ENCODE assay signal across 8 cellular contexts in genomic region chr4:109977854-109978501, GRCh38.
DNase-seq lines count a peak whose midpoint lies in the region; ATAC-seq and TF ChIP-seq lines count a peak whose summit lies in the region.

No MANE protein-coding gene starts in this region.

- peak; percentile 2 for DNase-seq in Daoy (ENCODE audit: low read depth)
- peak; percentile 11 for DNase-seq in MV-4-11 (lab: John Stamatoyannopoulos, UW)
- DNase-seq in right lobe of liver, result no peak
- DNase-seq in COLO668 (lab: John Stamatoyannopoulos, UW; ENCODE audit: unreplicated experiment), result no peak
- no peak for DNase-seq in aorta
- DNase-seq in stimulated activated CD4-positive, alpha-beta T cell treated with anti-CD3 and anti-CD28 coated beads, Interleukin-4, amount 100 ng/mL, for 4 hours, result no peak

- no peak overlapping the region for H3K4me3 Mint-ChIP-seq in brain

- no peak overlapping the region for H3K27ac Mint-ChIP-seq in brain

- H3K4me1 ChIP-seq in right lobe of liver, result no peaks in the 10 kb centered on the region
- no peaks in the 10 kb centered on the region for H3K4me1 ChIP-seq in aorta (ENCODE audit: control insufficient read depth in 1 of 2, insufficient read depth in 2 of 2, low read length in 2 of 2)

- no peaks in the 10 kb centered on the region for H3K36me3 Mint-ChIP-seq in brain

- H3K4me3 ChIP-seq in right lobe of liver (no peak overlapping the region), aorta (ENCODE audit: low read length in 2 of 2) (no peak overlapping the region)

- H3K4me1 Mint-ChIP-seq in brain, result no peaks in the 10 kb centered on the region

- no peak for TF ChIP-seq POLR2A in right lobe of liver (IDR thresholded peaks at IDR 0.05)

- 74% methylated on average over 2 of the region's 2 CpGs for WGBS in right lobe of liver (ENCODE audit: insufficient coverage, low coverage, low lambda C conversion rate, missing lambda C conversion rate)
- 53 to 55% methylated on average over 2 of the region's 2 CpGs for WGBS in aorta, 2 donors

- H3K9me3 Mint-ChIP-seq in brain, result no peaks in the 10 kb centered on the region

- H3K27me3 ChIP-seq in right lobe of liver (no peaks in the 10 kb centered on the region), aorta (ENCODE audit: control insufficient read depth in 1 of 2, insufficient read depth in 2 of 2, low read length in 1 of 2) (no peaks in the 10 kb centered on the region)

- H3K36me3 ChIP-seq in right lobe of liver, result no peaks in the 10 kb centered on the region
- H3K36me3 ChIP-seq in aorta (ENCODE audit: control insufficient read depth in 1 of 2, insufficient read depth in 2 of 2, low read length in 1 of 2), result no peaks in the 10 kb centered on the region

- H3K9me3 ChIP-seq in right lobe of liver (no peaks in the 10 kb centered on the region), aorta (ENCODE audit: control insufficient read depth, low read length) (no peaks in the 10 kb centered on the region)

- ATAC-seq in right lobe of liver, result peak; percentile 65 to 72 (median 72)
- no peak for ATAC-seq in aorta (ENCODE audit: low FRiP score)
- ATAC-seq in GM21723 (IDR thresholded peaks at IDR 0.05; ENCODE audit: unreplicated experiment), result no peak

- intact Hi-C loops in right lobe of liver (cut with DNase I), result loop anchor here in 1 of 2 donors (10.0 kb wide), 1 partner anchor 553 kb away; no protein-coding TSS in a partner anchor
- intact Hi-C loops in aorta (cut with DNase I), result loop anchor here (5.0 kb wide), 1 partner anchor 556 kb away; no protein-coding TSS in a partner anchor

- TF ChIP-seq CTCF in brain (conservative IDR thresholded peaks at IDR 0.05) (peak; percentile 72 to 81), right lobe of liver (IDR thresholded peaks at IDR 0.05) (peak; percentile 52 to 87 (median 82))

- H3K27ac ChIP-seq in right lobe of liver, result no peak overlapping the region
- H3K27ac ChIP-seq in aorta (ENCODE audit: low read depth in 1 of 2, low read length in 2 of 2), result no peak overlapping the region

- no peaks in the 10 kb centered on the region for H3K27me3 Mint-ChIP-seq in brain

Comparison
In these comparisons a context has a peak if more than half of its experiments do, and no peak if none do; other contexts are left out.
1. DNase-seq: peak in Daoy (single experiment) and MV-4-11 (single experiment); none in right lobe of liver (0 of 3), COLO668 (single experiment), aorta (0 of 2) and stimulated activated CD4-positive, alpha-beta T cell treated with anti-CD3 and anti-CD28 coated beads, Interleukin-4, amount 100 ng/mL, for 4 hours (0 of 2).
2. ATAC-seq: peak in right lobe of liver (4 of 4); none in aorta (single experiment) and GM21723 (single experiment).